In genomic region chr17:30594953-30595371, GRCh38 we compare ENCODE assay signal across 8 cellular contexts.
DNase-seq lines count a peak whose midpoint lies in the region; ATAC-seq, FAIRE-seq and TF ChIP-seq lines count a peak whose summit lies in the region.
"Not testable (repeated sequence)": the region's sequence is repeated elsewhere in the genome, so short reads cannot be mapped to it uniquely, and the experiment has no call there.

No MANE protein-coding gene starts in this region.

- not testable (repeated sequence) for H3K79me2 ChIP-seq in GM23338 (replicated peaks; ENCODE audit: insufficient read depth); H9 (ENCODE audit: insufficient read depth, low read length); HepG2 (ENCODE audit: insufficient read depth, low read length)

- H3K9me3 ChIP-seq in H9 (ENCODE audit: control insufficient read depth, low read depth, low read length); WERI-Rb-1 (ENCODE audit: severe bottlenecking); HepG2 (ENCODE audit: low read length): not testable (repeated sequence)

- H4K20me1 ChIP-seq in GM23338 (replicated peaks; ENCODE audit: insufficient read depth); H9 (ENCODE audit: control insufficient read depth, insufficient read depth, insufficient read length); HepG2 (ENCODE audit: insufficient read depth, low read length): not testable (repeated sequence)

- H3K27me3 ChIP-seq in GM23338 (ENCODE audit: insufficient read depth); H9 (ENCODE audit: insufficient read depth, low read length); WERI-Rb-1 (ENCODE audit: insufficient read depth, low read depth, severe bottlenecking); HepG2 (ENCODE audit: control insufficient read depth in 1 of 2, insufficient read depth in 2 of 2, low read length in 2 of 2): not testable (repeated sequence)

- H3K23me2 ChIP-seq in H9 (ENCODE audit: insufficient read length, low read depth, low read length, poor library complexity, severe bottlenecking): not testable (repeated sequence)

- H3K4me1 Mint-ChIP-seq in GM23338: peaks cover 31% of the 10 kb centered on the region
- H3K4me1 Mint-ChIP-seq in H9: peaks cover 27 to 31% of the 10 kb centered on the region in 2 experiments
- H3K4me1 Mint-ChIP-seq in WTC11: peaks cover 24% of the 10 kb centered on the region
- not testable (repeated sequence) for H3K4me1 Mint-ChIP-seq in neural crest cell

- H3K14ac ChIP-seq in H9 (ENCODE audit: insufficient read depth, low read length): not testable (repeated sequence)

- H2BK20ac ChIP-seq in H9 (ENCODE audit: low read depth, low read length, poor library complexity, severe bottlenecking): not testable (repeated sequence)

- H3K79me1 ChIP-seq in H9 (ENCODE audit: insufficient read depth, low read depth, low read length, poor library complexity, severe bottlenecking): not testable (repeated sequence)

- TF ChIP-seq EP300 in HepG2 (IDR thresholded peaks at IDR 0.05; ENCODE audit: low read depth in 2 of 2, low read length in 2 of 2); HepG2 (CRISPR knock-in tag; IDR thresholded peaks at IDR 0.05; ENCODE audit: borderline replicate concordance): not testable (repeated sequence)

- H2BK5ac ChIP-seq in H9 (ENCODE audit: insufficient read length, low read length): not testable (repeated sequence)

- H3K9me2 ChIP-seq in GM23338 (ENCODE audit: insufficient read depth): not testable (repeated sequence)

- not testable (repeated sequence) for H3K4me1 ChIP-seq in GM23338 (ENCODE audit: insufficient read depth); H9 (ENCODE audit: insufficient read depth, low read length)
- H3K4me1 ChIP-seq in HepG2 (ENCODE audit: insufficient read depth, low read length): peaks cover 62% of the 10 kb centered on the region

- H3K9ac ChIP-seq in H9 (ENCODE audit: extremely low read depth, insufficient read length, low read length): not testable (repeated sequence)
- peak overlapping the region; percentile 3; the same call in 1 of the 2 replicates for H3K9ac ChIP-seq in HepG2 (ENCODE audit: insufficient read depth, low read depth, low read length)

- CTCF ChIA-PET in WTC11 (lab: Charles Lee); HepG2 (lab: Yijun Ruan, JAX; ENCODE audit: low intra/inter-chr PET ratio, low total read pairs): not testable (repeated sequence)

- H2BK12ac ChIP-seq in H9 (ENCODE audit: insufficient read length, low read depth, low read length): not testable (repeated sequence)

- not testable (repeated sequence) for DNase-seq in GM23338 (ENCODE audit: low spot score); H9; WTC11 (ENCODE audit: low spot score); HepG2 (ENCODE audit: low spot score); neural crest cell (ENCODE audit: low read depth, low spot score)
- DNase-seq in NCI-H82 (lab: John Stamatoyannopoulos, UW) (peak; percentile 79), NCI-H82 treated with DMSO at 0.1 percent for 48 hours (lab: John Stamatoyannopoulos, UW; ENCODE audit: unreplicated experiment) (peak; percentile 40), WERI-Rb-1 (peak; percentile 17)

- not testable (repeated sequence) for H3K4me2 ChIP-seq in GM23338; H9 (ENCODE audit: insufficient read depth, insufficient read length, low read length)
- peak overlapping the region; percentile 65 for H3K4me2 ChIP-seq in HepG2 (ENCODE audit: low read depth, low read length)

- FAIRE-seq in HepG2 (lab: Jason Lieb, UNC): not testable (repeated sequence)

- H2BK15ac ChIP-seq in H9 (ENCODE audit: low read depth, low read length): not testable (repeated sequence)

- not testable (repeated sequence) for ATAC-seq in GM23338, WTC11
- ATAC-seq in HepG2: peak; percentile 57

- in situ Hi-C loops in HepG2 (cut with HindIII; ENCODE audit: extremely low pct_ligation_motif_present, low pct_unique_long_range_greater_than_20kb): not testable (repeated sequence)

- POLR2A ChIA-PET in WTC11 (lab: Charles Lee); HepG2 (lab: Yijun Ruan, JAX): not testable (repeated sequence)

- H3K27me3 Mint-ChIP-seq in GM23338 (ENCODE audit: insufficient read depth, low read depth, poor library complexity); H9 (ENCODE audit: low read depth); WTC11 (ENCODE audit: low read depth); neural crest cell (ENCODE audit: low read depth): not testable (repeated sequence)

- TF ChIP-seq POLR2A in HepG2 (IDR thresholded peaks at IDR 0.05; ENCODE audit: insufficient read depth in 1 of 2, low read depth in 2 of 2, low read length in 2 of 2): not testable (repeated sequence)

- 0 out of 2 replicates have a peak overlapping the region, but pooled peaks have one; percentile 76 for H2AFZ ChIP-seq in GM23338
- not testable (repeated sequence) for H2AFZ ChIP-seq in H9 (ENCODE audit: low read length); HepG2 (ENCODE audit: low read length)

- not testable (repeated sequence) for H3K56ac ChIP-seq in H9 (ENCODE audit: insufficient read length, low read depth, low read length)

- peaks cover 13% of the 10 kb centered on the region; the same call in 1 of the 2 replicates for H3F3A ChIP-seq in GM23338 (replicated peaks; ENCODE audit: low read depth)

- not testable (repeated sequence) for TF ChIP-seq RAD21 in HepG2 (CRISPR knock-in tag; IDR thresholded peaks at IDR 0.05)

- H3K4ac ChIP-seq in H9 (ENCODE audit: low read depth, low read length): not testable (repeated sequence)

- not testable (repeated sequence) for H2BK120ac ChIP-seq in H9 (ENCODE audit: low read depth, low read length, poor library complexity, severe bottlenecking)

- not testable (repeated sequence) for BruUV-seq in HepG2 (replicated peaks; lab: Mats Ljungman, UMichigan)

- intact Hi-C loops in HepG2 (cut with micrococcal nuclease; ENCODE audit: unreplicated experiment): not testable (repeated sequence)

- not testable (repeated sequence) for H3K36me3 ChIP-seq in GM23338 (ENCODE audit: insufficient read depth); WERI-Rb-1; HepG2 (replicated peaks in 1 of 2; ENCODE audit: control insufficient read depth in 1 of 2, insufficient read depth in 2 of 2, low read length in 2 of 2)

- no CpG with 5 or more reads among the region's 10 CpGs for whole genome bisulfite sequencing in H9 (ENCODE audit: extremely low coverage, insufficient read length, low lambda C conversion rate)
- 8% methylated on average over 8 of the region's 10 CpGs for WGBS in HepG2 (ENCODE audit: low lambda C conversion rate)

- H3K4me3 Mint-ChIP-seq in GM23338, H9, WTC11: not testable (repeated sequence)
- H3K4me3 Mint-ChIP-seq in neural crest cell: peak overlapping the region; percentile 64

- TF ChIP-seq CTCF in GM23338 (conservative IDR thresholded peaks at IDR 0.05; ENCODE audit: low read depth in 2 of 2); H9 (conservative IDR thresholded peaks at IDR 0.05); WERI-Rb-1 (IDR thresholded peaks at IDR 0.05; ENCODE audit: low read depth, low read length); WTC11 (IDR thresholded peaks at IDR 0.05); HepG2 (CRISPR knock-in tag; IDR thresholded peaks at IDR 0.05); neural crest cell (conservative IDR thresholded peaks at IDR 0.05): not testable (repeated sequence)

- H3K23ac ChIP-seq in H9 (ENCODE audit: insufficient read length, low read depth, low read length): not testable (repeated sequence)

- H3T11ph ChIP-seq in H9 (ENCODE audit: low read length): not testable (repeated sequence)

- H3K9me3 Mint-ChIP-seq in GM23338 (peaks cover 20% of the 10 kb centered on the region), H9 (peaks cover 9 to 10% of the 10 kb centered on the region in 2 experiments), WTC11 (peaks cover 18% of the 10 kb centered on the region)
- H3K9me3 Mint-ChIP-seq in neural crest cell: not testable (repeated sequence)

- not testable (repeated sequence) for H3K36me3 Mint-ChIP-seq in GM23338 (ENCODE audit: low read depth); H9 (ENCODE audit: insufficient read depth in 1 of 3, low read depth in 3 of 3); neural crest cell (ENCODE audit: low read depth)
- H3K36me3 Mint-ChIP-seq in WTC11: peaks cover 22% of the 10 kb centered on the region

- H3K27ac Mint-ChIP-seq in GM23338; neural crest cell (ENCODE audit: unreplicated experiment): not testable (repeated sequence)
- H3K27ac Mint-ChIP-seq in H9 (peak overlapping the region in 2 of 3 experiments; percentile 19 to 73; a peak in 3 of 7 replicates), WTC11 (peak overlapping the region; percentile 1)

- H4K91ac ChIP-seq in H9 (ENCODE audit: insufficient read length, low read depth, low read length): not testable (repeated sequence)

- not testable (repeated sequence) for H3K4me3 ChIP-seq in GM23338; WERI-Rb-1 (ENCODE audit: low read depth, low read length)
- peak overlapping the region in 1 of 3 experiments; percentile 25; a peak in 2 of 6 replicates for H3K4me3 ChIP-seq in HepG2 (replicated peaks in 1 of 3; ENCODE audit: insufficient read depth in 1 of 3, low read depth in 2 of 3, low read length in 3 of 3)

- H3K27ac ChIP-seq in GM23338 (ENCODE audit: low read depth); H9 (ENCODE audit: insufficient read length, low read depth, low read length): not testable (repeated sequence)
- H3K27ac ChIP-seq in WERI-Rb-1: peak overlapping the region; percentile 76
- H3K27ac ChIP-seq in HepG2 (ENCODE audit: extremely low read length, insufficient read depth, low read length): peak overlapping the region; percentile 69

- not testable (repeated sequence) for H4K5ac ChIP-seq in H9 (ENCODE audit: insufficient read length, low read depth, low read length)

- not testable (repeated sequence) for H4K8ac ChIP-seq in H9 (replicated peaks; ENCODE audit: insufficient read length, low read depth, low read length)

- H3K18ac ChIP-seq in H9 (ENCODE audit: insufficient read length, low read depth, low read length): not testable (repeated sequence)

- not testable (repeated sequence) for H2AK5ac ChIP-seq in H9 (ENCODE audit: insufficient read length, low read length)

TF ChIP-seq in HepG2, 621 proteins besides CTCF, POLR2A, EP300 and RAD21 (continues in another document):
- peak; percentile 11; the same call in 1 of the 2 replicates for TF ChIP-seq ZNF205 (CRISPR knock-in tag; IDR thresholded peaks at IDR 0.05)
